12 cellular contexts compared by ENCODE assay signal in genomic region chr12:124006582-124007170, GRCh38. TPM values are rescaled to one million over a fixed set of nuclear protein-coding genes. Genes with fewer than 3 reads are reported as not detected.
DNase-seq lines count a peak whose midpoint lies in the region; ATAC-seq and TF ChIP-seq lines count a peak whose summit lies in the region.
"Had no signal": no experiment of that assay in that cellular context is flagged by ENCODE, and none has a peak within 500 bp of the region (broad histone marks: within the 10 kb centered on the region; RNA-seq: fewer than 3 reads in every experiment).

No MANE protein-coding gene starts in this region.

- H3K4me1 Mint-ChIP-seq in activated T-helper 2 cell treated with anti-CD3 and anti-CD28 coated beads, Interferon-gamma antibody, Interleukin-2, Interleukin-4, amounts not matched to agents 10 μg/mL and 5 μg/mL and 100 μg/mL, durations not matched to agents 14 hours and 24 hours and 36 hours (ENCODE audit: low read depth): peaks cover 30% of the 10 kb centered on the region

- peaks cover 29% of the 10 kb centered on the region for H3K36me3 Mint-ChIP-seq in activated T-helper 2 cell treated with anti-CD3 and anti-CD28 coated beads, Interferon-gamma antibody, Interleukin-2, Interleukin-4, amounts not matched to agents 10 μg/mL and 5 μg/mL and 100 μg/mL, durations not matched to agents 14 hours and 24 hours and 36 hours (ENCODE audit: low read depth)

- intact Hi-C loops in activated T-helper 2 cell treated with anti-CD3 and anti-CD28 coated beads, Interferon-gamma antibody, Interleukin-2, Interleukin-4, amounts not matched to agents 10 μg/mL and 5 μg/mL and 100 μg/mL, durations not matched to agents 14 hours and 24 hours and 36 hours (cut with micrococcal nuclease): no loop called here
- intact Hi-C loops in colonic mucosa (cut with DNase I): no loop called here

- no peak overlapping the region for H3K4me3 ChIP-seq in colonic mucosa
- H3K4me3 ChIP-seq: pancreas had no signal

- no peaks in the 10 kb centered on the region for H3K9me3 ChIP-seq in colonic mucosa
- H3K9me3 ChIP-seq: pancreas had no signal

- DNase-seq in activated CD4-positive, CD25-positive, alpha-beta regulatory T cell treated with anti-CD3 and anti-CD28 coated beads, Interleukin-2, amount 50 U/mL, for 72 hours: no peak
- peak; percentile 16 for DNase-seq in activated T-helper 2 cell treated with anti-CD3 and anti-CD28 coated beads, Interferon-gamma antibody, Interleukin-2, Interleukin-4, amounts not matched to agents 10 μg/mL and 5 μg/mL and 100 μg/mL, durations not matched to agents 14 hours and 24 hours and 36 hours (ENCODE audit: low spot score)
- peak; percentile 27 for DNase-seq in stimulated activated CD4-positive, alpha-beta T cell treated with anti-CD3 and anti-CD28 coated beads, Interleukin-1b, Interleukin-23, amount 100 ng/mL, for 48 hours
- no peak for DNase-seq in DMS79 treated with DMSO at 0.1 percent for 48 hours (lab: John Stamatoyannopoulos, UW)
- no peak for DNase-seq in colonic mucosa
- no peak for DNase-seq in NCI-H345 (lab: John Stamatoyannopoulos, UW)
- DNase-seq: activated effector memory CD4-positive, alpha-beta T cell treated with Interleukin-2 at 50 U/mL for 16 hours; H7; NCI-H226; pancreas had no signal

- H3K4me1 ChIP-seq in colonic mucosa: no peaks in the 10 kb centered on the region

- peak overlapping the region; percentile 34 for H3K27ac Mint-ChIP-seq in activated T-helper 2 cell treated with anti-CD3 and anti-CD28 coated beads, Interferon-gamma antibody, Interleukin-2, Interleukin-4, amounts not matched to agents 10 μg/mL and 5 μg/mL and 100 μg/mL, durations not matched to agents 14 hours and 24 hours and 36 hours

- no peaks in the 10 kb centered on the region for H3K36me3 ChIP-seq in colonic mucosa

- peak; percentile 55 for ATAC-seq in activated CD4-positive, CD25-positive, alpha-beta regulatory T cell treated with anti-CD3 and anti-CD28 coated beads, Interleukin-2, amount 50 U/mL, for 24 hours
- ATAC-seq in HG02759 (IDR thresholded peaks at IDR 0.05; ENCODE audit: unreplicated experiment): peak; percentile 52

- no peak overlapping the region for H3K27ac ChIP-seq in colonic mucosa
- H3K27ac ChIP-seq: pancreas had no signal

- no peak for TF ChIP-seq CTCF in colonic mucosa (IDR thresholded peaks at IDR 0.05)

- H3K9me3 Mint-ChIP-seq in activated T-helper 2 cell treated with anti-CD3 and anti-CD28 coated beads, Interferon-gamma antibody, Interleukin-2, Interleukin-4, amounts not matched to agents 10 μg/mL and 5 μg/mL and 100 μg/mL, durations not matched to agents 14 hours and 24 hours and 36 hours: no peaks in the 10 kb centered on the region

- no peaks in the 10 kb centered on the region for H3K27me3 Mint-ChIP-seq in activated T-helper 2 cell treated with anti-CD3 and anti-CD28 coated beads, Interferon-gamma antibody, Interleukin-2, Interleukin-4, amounts not matched to agents 10 μg/mL and 5 μg/mL and 100 μg/mL, durations not matched to agents 14 hours and 24 hours and 36 hours (ENCODE audit: low read depth)

- no peak overlapping the region for H3K9ac ChIP-seq in colonic mucosa (ENCODE audit: low read depth in 2 of 2, low read length in 2 of 2)

- no peaks in the 10 kb centered on the region for H3K27me3 ChIP-seq in colonic mucosa
- H3K27me3 ChIP-seq: pancreas had no signal

- H3K4me3 Mint-ChIP-seq in activated T-helper 2 cell treated with anti-CD3 and anti-CD28 coated beads, Interferon-gamma antibody, Interleukin-2, Interleukin-4, amounts not matched to agents 10 μg/mL and 5 μg/mL and 100 μg/mL, durations not matched to agents 14 hours and 24 hours and 36 hours (ENCODE audit: low read depth): peak overlapping the region; percentile 23

RNA-seq across cellular contexts. Expression of gene ZNF664, which starts 33.7 kb away (rescaled TPM):
- 63.3 and 66.2 TPM in 2 replicates for total RNA-seq in activated T-helper 2 cell treated with anti-CD3 and anti-CD28 coated beads, Interferon-gamma antibody, Interleukin-2, Interleukin-4, amounts not matched to agents 10 μg/mL and 5 μg/mL and 100 μg/mL, durations not matched to agents 14 hours and 24 hours and 36 hours
- total RNA-seq in colonic mucosa: 100 to 1,000 TPM; 124 TPM

RNA-seq across cellular contexts. Expression of gene CCDC92, which starts 34.0 kb away (rescaled TPM):
- 11.8 and 12.8 TPM in 2 replicates for total RNA-seq in activated T-helper 2 cell treated with anti-CD3 and anti-CD28 coated beads, Interferon-gamma antibody, Interleukin-2, Interleukin-4, amounts not matched to agents 10 μg/mL and 5 μg/mL and 100 μg/mL, durations not matched to agents 14 hours and 24 hours and 36 hours
- total RNA-seq in colonic mucosa: 10 to 100 TPM in 1 of 2 donors, 1 to 10 TPM in 1; 9.6 to 19.5 TPM

Comparison
In these comparisons a context has a peak if more than half of its experiments do, and no peak if none do; other contexts are left out.
1. DNase-seq: peak in activated T-helper 2 cell treated with anti-CD3 and anti-CD28 coated beads, Interferon-gamma antibody, Interleukin-2, Interleukin-4, amounts not matched to agents 10 μg/mL and 5 μg/mL and 100 μg/mL, durations not matched to agents 14 hours and 24 hours and 36 hours (single experiment) and stimulated activated CD4-positive, alpha-beta T cell treated with anti-CD3 and anti-CD28 coated beads, Interleukin-1b, Interleukin-23, amount 100 ng/mL, for 48 hours (single experiment); none in activated CD4-positive, CD25-positive, alpha-beta regulatory T cell treated with anti-CD3 and anti-CD28 coated beads, Interleukin-2, amount 50 U/mL, for 72 hours (single experiment), DMS79 treated with DMSO at 0.1 percent for 48 hours (single experiment), colonic mucosa (single experiment) and NCI-H345 (single experiment).